9 cellular contexts compared by ENCODE assay signal in the genomic region with DNA sequence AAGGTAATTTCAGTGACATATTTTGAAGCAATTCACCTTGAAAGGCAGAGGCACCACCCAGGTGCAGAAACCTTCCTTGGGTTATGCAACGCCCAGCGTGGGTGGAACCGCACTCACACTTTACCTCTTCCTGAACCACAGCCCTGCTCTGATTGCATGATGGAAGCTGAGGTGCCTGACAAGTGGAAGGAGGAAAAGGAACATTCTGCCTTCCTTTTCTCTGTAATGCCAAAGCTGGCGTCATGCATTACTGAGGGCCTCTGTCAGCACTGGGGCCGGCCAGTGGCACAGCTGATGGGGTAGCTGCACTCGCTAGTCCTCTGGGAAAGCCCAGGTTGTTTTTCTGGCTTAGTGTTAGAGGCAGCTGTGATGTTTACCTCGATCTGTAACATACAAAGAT.
DNase-seq lines count a peak whose midpoint lies in the region; ATAC-seq and TF ChIP-seq lines count a peak whose summit lies in the region.
"Had no signal": no experiment of that assay in that cellular context is flagged by ENCODE, and none has a peak within 500 bp of the region (broad histone marks: within the 10 kb centered on the region; RNA-seq: fewer than 3 reads in every experiment).

No MANE protein-coding gene starts in this region.

- H3K9me3 ChIP-seq in heart right ventricle (peaks cover 0 to 12% (median 4%) of the 10 kb centered on the region in 11 donors), A673 (ENCODE audit: low read depth, low read length, poor library complexity, severe bottlenecking) (peaks cover 6% of the 10 kb centered on the region)

- no peaks in the 10 kb centered on the region for H3K27me3 Mint-ChIP-seq in activated CD8-positive, alpha-beta T cell treated with anti-CD3 and anti-CD28 coated beads for 36 hours

- no peak overlapping the region for H3K27ac Mint-ChIP-seq in activated CD8-positive, alpha-beta T cell treated with anti-CD3 and anti-CD28 coated beads for 36 hours
- H3K27ac Mint-ChIP-seq: dendritic cell treated with granulocyte-macrophage colony-stimulating factor and Interleukin-4, amounts not matched to agents 40 ng/mL and 50 ng/mL, for 4 days had no signal

- peaks cover 7% of the 10 kb centered on the region for H3K9me3 Mint-ChIP-seq in activated CD8-positive, alpha-beta T cell treated with anti-CD3 and anti-CD28 coated beads for 36 hours

- no peak for TF ChIP-seq CTCF in activated CD8-positive, alpha-beta T cell treated with anti-CD3 and anti-CD28 coated beads for 36 hours (IDR thresholded peaks at IDR 0.05)
- TF ChIP-seq CTCF in heart right ventricle (IDR thresholded peaks at IDR 0.05) = no peak
- no peak for TF ChIP-seq CTCF in A673 (conservative IDR thresholded peaks at IDR 0.05; ENCODE audit: low read depth, low read length)

- BruUV-seq in A673 (replicated peaks; lab: Mats Ljungman, UMichigan) = no TSS peak

- H3K27me3 ChIP-seq in heart right ventricle (no peaks in the 10 kb centered on the region), A673 (replicated peaks; ENCODE audit: insufficient read depth, low read depth, low read length, poor library complexity) (no peaks in the 10 kb centered on the region)

- peak; percentile 60 for DNase-seq in activated CD8-positive, alpha-beta T cell treated with anti-CD3 and anti-CD28 coated beads for 36 hours
- DNase-seq in heart right ventricle = peak; percentile 42
- peak; percentile 34 for DNase-seq in stimulated activated CD8-positive, alpha-beta memory T cell treated with anti-CD3 and anti-CD28 coated beads, Interleukin-15, amount 100 ng/mL, for 48 hours (ENCODE audit: low read depth in 2 of 2)
- no peak for DNase-seq in A673 (ENCODE audit: low spot score)
- no peak for DNase-seq in NCI-H1694 treated with DMSO at 0.1 percent for 48 hours (lab: John Stamatoyannopoulos, UW)
- no peak for DNase-seq in NCI-H1694 (lab: John Stamatoyannopoulos, UW)

- intact Hi-C loops in activated CD8-positive, alpha-beta T cell treated with anti-CD3 and anti-CD28 coated beads for 36 hours (cut with micrococcal nuclease) = no loop called here
- intact Hi-C loops in heart right ventricle (cut with DNase I) (loop anchor here in 5 of 10 donors (5.0 to 10.0 kb wide), 5 partner anchors 48 to 686 kb away; a partner anchor contains a TSS), A673 (cut with micrococcal nuclease; ENCODE audit: unreplicated experiment) (no loop called here)

- peaks cover 30% of the 10 kb centered on the region for H3K4me1 Mint-ChIP-seq in activated CD8-positive, alpha-beta T cell treated with anti-CD3 and anti-CD28 coated beads for 36 hours (ENCODE audit: low read depth)

- 53 to 62% methylated on average over 7 of the region's 7 CpGs for WGBS in heart right ventricle, 2 donors

- H3K4me3 ChIP-seq in heart right ventricle (no peak overlapping the region), A673 (ENCODE audit: low read depth, low read length, poor library complexity, severe bottlenecking) (no peak overlapping the region)

- POLR2A ChIA-PET in activated CD8-positive, alpha-beta T cell treated with anti-CD3 and anti-CD28 coated beads for 36 hours (lab: Charles Lee) = no interaction called here
- POLR2A ChIA-PET in A673 (lab: Charles Lee; ENCODE audit: low non-redundant PET) = no interaction called here

- CTCF ChIA-PET in activated CD8-positive, alpha-beta T cell treated with anti-CD3 and anti-CD28 coated beads for 36 hours (lab: Charles Lee) = interaction anchor here (0.8 to 1.6 kb wide), 3 partner anchors 11 to 211 kb away, joined by 3 to 4 read pairs (median 3); no protein-coding TSS in a partner anchor
- CTCF ChIA-PET in A673 (lab: Charles Lee) = no interaction called here

- H3K36me3 ChIP-seq in heart right ventricle (no peaks in the 10 kb centered on the region), A673 (ENCODE audit: insufficient read depth, low read length, poor library complexity, severe bottlenecking) (no peaks in the 10 kb centered on the region)

- H3K27ac ChIP-seq in heart right ventricle (peak overlapping the region; percentile 13 to 82 (median 66)), A673 (ENCODE audit: low read depth, low read length, poor library complexity, severe bottlenecking) (no peak overlapping the region)

- peaks cover 2% of the 10 kb centered on the region for H3K36me3 Mint-ChIP-seq in activated CD8-positive, alpha-beta T cell treated with anti-CD3 and anti-CD28 coated beads for 36 hours (ENCODE audit: low read depth)

- H3K4me1 ChIP-seq in heart right ventricle = peaks cover 11 to 64% (median 39%) of the 10 kb centered on the region in 9 donors
- H3K4me1 ChIP-seq in A673 (ENCODE audit: insufficient read depth, low read length, poor library complexity, severe bottlenecking) = no peaks in the 10 kb centered on the region

- ATAC-seq in HG03039 (IDR thresholded peaks at IDR 0.05; ENCODE audit: unreplicated experiment) (peak; percentile 43), heart right ventricle (peak; percentile 35 to 87 (median 75)), HG02981 (IDR thresholded peaks at IDR 0.05; ENCODE audit: unreplicated experiment) (no peak)
- ATAC-seq in activated CD8-positive, alpha-beta T cell treated with anti-CD3 and anti-CD28 coated beads for 36 hours = peak; percentile 62

- H3K4me3 Mint-ChIP-seq in activated CD8-positive, alpha-beta T cell treated with anti-CD3 and anti-CD28 coated beads for 36 hours = no peak overlapping the region
- H3K4me3 Mint-ChIP-seq: dendritic cell treated with granulocyte-macrophage colony-stimulating factor and Interleukin-4, amounts not matched to agents 40 ng/mL and 50 ng/mL, for 4 days had no signal

Comparison
In these comparisons a context has a peak if more than half of its experiments do, and no peak if none do; other contexts are left out.
1. DNase-seq: peak in activated CD8-positive, alpha-beta T cell treated with anti-CD3 and anti-CD28 coated beads for 36 hours (single experiment), heart right ventricle (2 of 2) and stimulated activated CD8-positive, alpha-beta memory T cell treated with anti-CD3 and anti-CD28 coated beads, Interleukin-15, amount 100 ng/mL, for 48 hours (2 of 2); none in A673 (single experiment), NCI-H1694 treated with DMSO at 0.1 percent for 48 hours (single experiment) and NCI-H1694 (single experiment).